In the genomic region with DNA sequence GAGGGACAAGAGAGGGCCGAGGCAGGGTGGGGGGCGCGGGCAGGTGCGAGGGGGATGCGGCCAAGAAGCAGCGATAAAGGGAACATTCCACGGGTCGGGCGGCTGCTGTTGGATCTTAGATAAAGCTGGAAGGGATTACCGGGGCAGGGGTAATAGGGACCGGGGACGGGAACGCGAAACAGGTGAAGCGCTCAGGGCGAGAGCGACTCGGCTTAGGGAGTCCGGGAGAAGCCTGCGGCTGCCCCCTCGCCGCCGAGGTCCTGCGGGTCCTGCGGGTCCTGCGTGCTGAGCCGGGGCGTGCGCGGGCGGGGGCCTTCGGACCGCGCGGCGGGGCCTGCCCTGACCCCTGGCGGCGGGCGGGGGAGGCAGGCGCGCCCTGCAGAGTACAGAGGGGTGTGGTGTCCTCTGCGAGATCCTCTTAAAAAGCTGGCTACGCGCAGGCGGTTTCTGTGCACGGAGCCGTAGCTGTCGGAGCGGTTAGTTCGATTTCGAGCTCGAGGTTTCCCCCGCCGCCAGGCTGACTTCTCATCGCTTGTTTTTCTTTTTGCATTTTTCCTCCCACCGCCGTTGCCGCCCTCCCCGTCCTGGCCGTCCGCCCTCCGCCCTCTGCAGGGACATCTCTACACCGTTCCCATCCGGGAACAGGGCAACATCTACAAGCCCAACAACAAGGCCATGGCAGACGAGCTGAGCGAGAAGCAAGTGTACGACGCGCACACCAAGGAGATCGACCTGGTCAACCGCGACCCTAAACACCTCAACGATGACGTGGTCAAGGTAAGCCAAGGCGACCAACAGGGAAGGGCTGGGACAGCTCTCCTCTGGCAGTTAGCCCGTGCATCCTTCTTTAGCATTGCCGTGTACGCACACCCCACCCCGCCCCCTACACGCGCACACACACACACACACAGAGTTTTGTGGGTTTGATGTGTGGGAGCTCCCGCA, we compare ENCODE assay signal across 8 cellular contexts. TPM values are rescaled to one million over a fixed set of nuclear protein-coding genes. Genes with fewer than 3 reads are reported as not detected.
DNase-seq lines count a peak whose midpoint lies in the region; ATAC-seq, FAIRE-seq and TF ChIP-seq lines count a peak whose summit lies in the region.

No MANE protein-coding gene starts in this region.

- peak; percentile 8 for FAIRE-seq in endothelial cell of umbilical vein (lab: Jason Lieb, UNC)

- POLR2A ChIA-PET in AG04450 (lab: Yijun Ruan, JAX) (interaction anchor here (0.6 to 1.8 kb wide), 17 partner anchors 16 to 337 kb away, joined by 3 to 18 read pairs (median 4); no protein-coding TSS in a partner anchor), endothelial cell of umbilical vein (lab: Charles Lee) (interaction anchor here (0.6 to 1.9 kb wide), 5 partner anchors 15 to 267 kb away, joined by 3 to 12 read pairs (median 4); no protein-coding TSS in a partner anchor)

- DNase-seq in AG04450 (ENCODE audit: low read depth, low spot score) (peak; percentile 64), NCI-H460 (ENCODE audit: extremely low read depth, low read depth) (peak; percentile 71), endothelial cell of umbilical vein (ENCODE audit: low read depth, low spot score) (peak; percentile 84), mesenteric fat pad (ENCODE audit: low spot score) (peak; percentile 94)
- peak; percentile 84 for DNase-seq in activated CD8-positive, alpha-beta memory T cell treated with anti-CD3 and anti-CD28 coated beads for 24 hours
- DNase-seq in stimulated activated CD8-positive, alpha-beta memory T cell treated with anti-CD3 and anti-CD28 coated beads, Interleukin-7, amount 100 ng/mL, for 4 hours (ENCODE audit: low read depth in 2 of 2): peak; percentile 15 to 50

- H3K9me3 ChIP-seq in AG04450 (ENCODE audit: control insufficient read depth, insufficient read depth, low read length) (no peaks in the 10 kb centered on the region; the same call in 1 of the 2 replicates), endothelial cell of umbilical vein (replicated peaks; ENCODE audit: control insufficient read depth, insufficient read depth, low read length) (no peaks in the 10 kb centered on the region)

- peak overlapping the region; percentile 100 for H3K9ac ChIP-seq in endothelial cell of umbilical vein (replicated peaks; ENCODE audit: extremely low read depth, insufficient read depth, low read length)

- TSS peak; percentile 24 for BruUV-seq in endothelial cell of umbilical vein (replicated peaks; lab: Mats Ljungman, UMichigan)

- TF ChIP-seq POLR2A in endothelial cell of umbilical vein (IDR thresholded peaks at IDR 0.05; ENCODE audit: low read depth, low read length): peak; percentile 81

- peaks cover 72% of the 10 kb centered on the region for H3K4me1 ChIP-seq in endothelial cell of umbilical vein (ENCODE audit: control insufficient read depth, extremely low read depth, insufficient read depth, low read length)

- H3K27ac ChIP-seq in AG04450 (ENCODE audit: low read depth, low read length) (peak overlapping the region; percentile 98), endothelial cell of umbilical vein (ENCODE audit: insufficient read depth, low read depth, low read length) (peak overlapping the region; percentile 97)

- no peak overlapping the region for H2AFZ ChIP-seq in endothelial cell of umbilical vein (ENCODE audit: low read depth, low read length)

- TF ChIP-seq CTCF in AG04450 (IDR thresholded peaks at IDR 0.05; ENCODE audit: low read depth, low read length) (peak; percentile 51), endothelial cell of umbilical vein (IDR thresholded peaks at IDR 0.05; ENCODE audit: extremely low read depth in 1 of 2, insufficient read depth in 1 of 2, low read depth in 1 of 2, low read length in 2 of 2) (peak; percentile 72 to 88)

- H3K27me3 ChIP-seq in AG04450 (ENCODE audit: control insufficient read depth, insufficient read depth, low read length) (no peaks in the 10 kb centered on the region), endothelial cell of umbilical vein (ENCODE audit: control insufficient read depth in 2 of 2, insufficient read depth in 2 of 2, low read length in 2 of 2) (no peaks in the 10 kb centered on the region)

- ATAC-seq in GM18508 (IDR thresholded peaks at IDR 0.05; ENCODE audit: insufficient read depth, unreplicated experiment) (peak; percentile 72), HG02973 (IDR thresholded peaks at IDR 0.05; ENCODE audit: unreplicated experiment) (peak; percentile 94)

- peak overlapping the region; percentile 97 for H3K4me3 ChIP-seq in AG04450 (ENCODE audit: low read depth, low read length)
- peak overlapping the region; percentile 74 to 98 (median 90) for H3K4me3 ChIP-seq in endothelial cell of umbilical vein (replicated peaks in 1 of 3; ENCODE audit: insufficient read depth in 1 of 3, low read depth in 1 of 3, low read length in 3 of 3)

- H3K9me1 ChIP-seq in endothelial cell of umbilical vein (replicated peaks; ENCODE audit: control insufficient read depth, extremely low read depth, insufficient read depth, low read length): no peaks in the 10 kb centered on the region

- H3K79me2 ChIP-seq in endothelial cell of umbilical vein (ENCODE audit: control insufficient read depth, insufficient read depth, low read length): peaks cover 64% of the 10 kb centered on the region

- peak overlapping the region; percentile 79 for H3K4me2 ChIP-seq in endothelial cell of umbilical vein (ENCODE audit: insufficient read depth, low read length)

- dilution Hi-C loops in endothelial cell of umbilical vein (cut with MboI; ENCODE audit: extremely low pct_ligation_motif_present, low sequenced_read_pairs): no loop called here

- CTCF ChIA-PET in AG04450 (lab: Charles Lee): interaction anchor here (0.6 to 6.4 kb wide), 61 partner anchors 10 to 388 kb away, joined by 3 to 110 read pairs (median 4); a partner anchor contains a TSS
- CTCF ChIA-PET in endothelial cell of umbilical vein (lab: Charles Lee): interaction anchor here (0.5 to 5.1 kb wide), 40 partner anchors 8 to 346 kb away, joined by 3 to 64 read pairs (median 4); a partner anchor contains a TSS

- H3K36me3 ChIP-seq in endothelial cell of umbilical vein (ENCODE audit: control insufficient read depth in 2 of 2, extremely low read depth in 1 of 2, insufficient read depth in 2 of 2, low read length in 2 of 2): peaks cover 14 to 26% of the 10 kb centered on the region in 2 experiments

- peaks cover 9% of the 10 kb centered on the region for H4K20me1 ChIP-seq in endothelial cell of umbilical vein (replicated peaks; ENCODE audit: control insufficient read depth, extremely low read depth, insufficient read depth, low read length)

- intact Hi-C loops in endothelial cell of umbilical vein (cut with micrococcal nuclease): loop anchor here (1.0 to 10.0 kb wide), 6 partner anchors 100 to 353 kb away; a partner anchor contains a TSS

TF ChIP-seq in endothelial cell of umbilical vein, 7 proteins besides CTCF, POLR2A, EP300 and RAD21:
- TF ChIP-seq EZH2 (IDR thresholded peaks at IDR 0.05; ENCODE audit: borderline replicate concordance, low read depth, low read length, severe bottlenecking) (no peak), FOS (IDR thresholded peaks at IDR 0.05; ENCODE audit: borderline replicate concordance, insufficient read depth, low read length) (peak; percentile 15), POLR2AphosphoS5 (IDR thresholded peaks at IDR 0.05; ENCODE audit: insufficient read depth, low read depth, low read length) (peak; percentile 88)

RNA-seq across cellular contexts. Expression of a gene that starts 1.3 kb away (rescaled TPM):
- polyA plus RNA-seq in AG04450 (2011; rRNA removed) (1,209 and 1,356 TPM in 2 replicates), endothelial cell of umbilical vein (3,129 and 3,339 TPM in 2 replicates)
- polyA minus RNA-seq in AG04450 (2011; rRNA and poly(A)+ RNA removed): 1,205 and 1,557 TPM in 2 replicates
- 168 and 169 TPM in 2 replicates for total RNA-seq in NCI-H460 (2014; rRNA removed; shearing (Covaris generic))
- 68.6 and 73.6 TPM in 2 replicates for polyA plus RNA-seq in NCI-H460 (2014; cell fraction: nucleus; rRNA removed)
- total RNA-seq in endothelial cell of umbilical vein (1,126 and 1,483 TPM in 2 replicates), mesenteric fat pad (473 TPM)
- 1,679 and 1,960 TPM in 2 replicates for polyA plus RNA-seq in endothelial cell of umbilical vein (2011; cell fraction: cytosol; rRNA removed)
- polyA plus RNA-seq in endothelial cell of umbilical vein (2011; cell fraction: nucleus; rRNA removed): 638 and 808 TPM in 2 replicates
- polyA plus RNA-seq in endothelial cell of umbilical vein (2012): 635 and 1,042 TPM in 2 replicates
- polyA minus RNA-seq in endothelial cell of umbilical vein: 5,246 and 5,371 TPM in 2 replicates
- 0.92 TPM for polyA minus RNA-seq in endothelial cell of umbilical vein (2011; cell fraction: cytosol; rRNA and poly(A)+ RNA removed)
- 779 and 1,152 TPM in 2 replicates for polyA minus RNA-seq in endothelial cell of umbilical vein (2011; cell fraction: nucleus; rRNA and poly(A)+ RNA removed)

RNA-seq across cellular contexts. Expression of a gene that starts 26.6 kb away (rescaled TPM):
- polyA plus RNA-seq in AG04450 (2011; rRNA removed) (241 and 265 TPM in 2 replicates), endothelial cell of umbilical vein (258 and 327 TPM in 2 replicates)
- polyA minus RNA-seq in AG04450 (2011; rRNA and poly(A)+ RNA removed): 173 and 190 TPM in 2 replicates
- 109 and 112 TPM in 2 replicates for total RNA-seq in NCI-H460 (2014; rRNA removed; shearing (Covaris generic))
- polyA plus RNA-seq in NCI-H460 (2014; cell fraction: nucleus; rRNA removed): 67.6 and 69.1 TPM in 2 replicates
- total RNA-seq in endothelial cell of umbilical vein (146 and 179 TPM in 2 replicates), mesenteric fat pad (170 TPM)
- polyA plus RNA-seq in endothelial cell of umbilical vein (2011; cell fraction: cytosol; rRNA removed): 240 and 252 TPM in 2 replicates
- polyA plus RNA-seq in endothelial cell of umbilical vein (2011; cell fraction: nucleus; rRNA removed): 107 and 121 TPM in 2 replicates
- 88.3 and 144 TPM in 2 replicates for polyA plus RNA-seq in endothelial cell of umbilical vein (2012)
- 465 and 480 TPM in 2 replicates for polyA minus RNA-seq in endothelial cell of umbilical vein
- polyA minus RNA-seq in endothelial cell of umbilical vein (2011; cell fraction: cytosol; rRNA and poly(A)+ RNA removed): 10.4 TPM
- polyA minus RNA-seq in endothelial cell of umbilical vein (2011; cell fraction: nucleus; rRNA and poly(A)+ RNA removed): 104 and 114 TPM in 2 replicates

Comparison
In these comparisons a context has a peak if more than half of its experiments do, and no peak if none do; other contexts are left out.
1. Peak in every context shown above with its lines: DNase-seq, ATAC-seq, H3K4me3 ChIP-seq and H3K27ac ChIP-seq.
2. DNase-seq: peak in every context shown above with its lines; median percentile 94 in mesenteric fat pad; 84 in activated CD8-positive, alpha-beta memory T cell treated with anti-CD3 and anti-CD28 coated beads for 24 hours; 84 in endothelial cell of umbilical vein; 71 in NCI-H460; 64 in AG04450; 32 in stimulated activated CD8-positive, alpha-beta memory T cell treated with anti-CD3 and anti-CD28 coated beads, Interleukin-7, amount 100 ng/mL, for 4 hours.